ENCODE assay signal across 10 cellular contexts in genomic region chr12:47801170-47801903, GRCh38. TPM values are rescaled to one million over a fixed set of nuclear protein-coding genes. Genes with fewer than 3 reads are reported as not detected.
DNase-seq lines count a peak whose midpoint lies in the region; ATAC-seq, FAIRE-seq and TF ChIP-seq lines count a peak whose summit lies in the region.
"Had no signal": no experiment of that assay in that cellular context is flagged by ENCODE, and none has a peak within 500 bp of the region (broad histone marks: within the 10 kb centered on the region; RNA-seq: fewer than 3 reads in every experiment).

No MANE protein-coding gene starts in this region.

- H3K36me3 Mint-ChIP-seq in natural killer cell treated with Interleukin-12 subunit alpha and Interleukin-12 subunit beta and Interleukin-15 and Interleukin-18, amount 100 ng/mL, for 72 hours: peaks cover 5% of the 10 kb centered on the region

- no peak overlapping the region for H3K23ac ChIP-seq in H1 (ENCODE audit: insufficient read length)

- no peaks in the 10 kb centered on the region for H3K9me3 Mint-ChIP-seq in natural killer cell treated with Interleukin-12 subunit alpha and Interleukin-12 subunit beta and Interleukin-15 and Interleukin-18, amount 100 ng/mL, for 72 hours

- DNase-seq in AG20443 (ENCODE audit: low spot score): peak; percentile 38
- DNase-seq in PC-3: no peak
- DNase-seq in H1 (ENCODE audit: low read depth in 1 of 2, low spot score in 2 of 2): no peak
- no peak for DNase-seq in natural killer cell treated with Interleukin-12 subunit alpha and Interleukin-12 subunit beta and Interleukin-15 and Interleukin-18, amount 100 ng/mL, for 72 hours (ENCODE audit: low spot score)
- no peak for DNase-seq in GM19238 (ENCODE audit: insufficient read length, low spot score)
- DNase-seq in NCI-H345 treated with DMSO at 0.1 percent for 48 hours (lab: John Stamatoyannopoulos, UW; ENCODE audit: unreplicated experiment): no peak
- DNase-seq in COLO668 (lab: John Stamatoyannopoulos, UW; ENCODE audit: unreplicated experiment): no peak
- no peak for DNase-seq in activated T-cell treated with anti-CD3 and anti-CD28 coated beads, Interleukin-2, amount 50 U/mL, for 48 hours
- DNase-seq: NCI-H345 had no signal

- H2BK5ac ChIP-seq in H1 (ENCODE audit: low read depth, low read length): no peak overlapping the region

- H4K5ac ChIP-seq in H1 (ENCODE audit: insufficient read length, low read depth, low read length): no peak overlapping the region

- peaks cover 9% of the 10 kb centered on the region; the same call in 1 of the 2 replicates for H3K36me3 ChIP-seq in PC-3 (ENCODE audit: low read depth, low read length)
- peaks cover 0 to 5% (median 3%) of the 10 kb centered on the region in 4 experiments; a peak in 2 of 8 replicates for H3K36me3 ChIP-seq in H1 (ENCODE audit: control insufficient read depth in 2 of 4, insufficient read depth in 4 of 4, low read length in 3 of 4)

- no peaks in the 10 kb centered on the region for H3K27me3 ChIP-seq in PC-3 (ENCODE audit: low read length)
- no peaks in the 10 kb centered on the region for H3K27me3 ChIP-seq in H1 (replicated peaks in 1 of 4; ENCODE audit: control insufficient read depth in 3 of 4, extremely low read depth in 1 of 4, insufficient read depth in 3 of 4, low read length in 3 of 4)

- H2AK5ac ChIP-seq in H1 (ENCODE audit: low read depth, low read length): no peak overlapping the region

- WGBS in H1 (ENCODE audit: extremely low coverage in 1 of 2, insufficient coverage in 1 of 2, insufficient read length in 1 of 2, insufficient replicate concordance in 2 of 2, low coverage in 1 of 2, low lambda C conversion rate in 2 of 2, missing lambda C conversion rate in 1 of 2), 2 experiments: 85% methylated on average over 6 of the region's 7 CpGs; no CpG with 5 or more reads in 1 of the 2 experiments

- no peaks in the 10 kb centered on the region for H3K9me2 ChIP-seq in PC-3 (replicated peaks; ENCODE audit: low read length)

- CTCF ChIA-PET in PC-3 (lab: Charles Lee) (no interaction called here), H1 (lab: Charles Lee; ENCODE audit: partially characterized antibody) (interaction anchor here (0.8 to 58.8 kb wide), 16 partner anchors 9 to 229 kb away, joined by 3 to 2001 read pairs (median 16); partner anchors contain the start of genes ENDOU, HDAC7 and RAPGEF3)

- no peak; a peak in 1 of 4 replicates for TF ChIP-seq RAD21 in H1 (IDR thresholded peaks at IDR 0.05 in 1 of 2, conservative IDR thresholded peaks at IDR 0.05 in 1 of 2; ENCODE audit: low read depth in 2 of 2, low read length in 2 of 2)

- H3K18ac ChIP-seq in H1 (ENCODE audit: extremely low read depth, low read length): no peak overlapping the region

- ATAC-seq in PC-3: peak; percentile 41; the same call in 1 of the 2 replicates
- ATAC-seq in natural killer cell treated with Interleukin-12 subunit alpha and Interleukin-12 subunit beta and Interleukin-15 and Interleukin-18, amount 100 ng/mL, for 72 hours: peak in 1 of 2 donors; percentile 37

- no peak overlapping the region for H4K8ac ChIP-seq in H1 (ENCODE audit: extremely low read depth, insufficient read depth, low read length)

- H3K9ac ChIP-seq in PC-3 (ENCODE audit: low read length): no peak overlapping the region
- H3K9ac ChIP-seq in H1 (replicated peaks in 1 of 4; ENCODE audit: extremely low read depth in 1 of 4, low read depth in 3 of 4, low read length in 3 of 4): no peak overlapping the region

- H3K56ac ChIP-seq in H1 (replicated peaks; ENCODE audit: insufficient read length, low read depth, low read length): no peak overlapping the region

- H3K4me2 ChIP-seq in PC-3 (ENCODE audit: low read length): no peak overlapping the region
- H3K4me2 ChIP-seq in H1 (ENCODE audit: insufficient read depth in 1 of 2, low read depth in 2 of 2, low read length in 2 of 2): no peak overlapping the region

- FAIRE-seq in H1 (lab: Jason Lieb, UNC): no peak
- FAIRE-seq: islet of Langerhans had no signal

- H3K4me3 ChIP-seq in PC-3 (ENCODE audit: low read length) (no peak overlapping the region), H1 (ENCODE audit: extremely low read depth in 1 of 4, insufficient read depth in 2 of 4, low read depth in 3 of 4, low read length in 4 of 4) (no peak overlapping the region)

- BruUV-seq in PC-3 (replicated peaks; lab: Mats Ljungman, UMichigan): no TSS peak

- no peak for TF ChIP-seq EP300 in H1 (IDR thresholded peaks at IDR 0.05; ENCODE audit: borderline replicate concordance in 1 of 2, low read depth in 2 of 2, low read length in 2 of 2)

- H3K9me3 ChIP-seq in PC-3 (ENCODE audit: low read length) (no peaks in the 10 kb centered on the region), H1 (ENCODE audit: insufficient read depth in 2 of 2, low read depth in 1 of 2, low read length in 1 of 2) (no peaks in the 10 kb centered on the region)

- H4K20me1 ChIP-seq in PC-3 (ENCODE audit: low read length): peaks cover 12% of the 10 kb centered on the region; the same call in 1 of the 2 replicates
- H4K20me1 ChIP-seq in H1 (replicated peaks in 1 of 2; ENCODE audit: control insufficient read depth in 1 of 2, insufficient read depth in 2 of 2, low read length in 2 of 2): peaks cover 8 to 12% of the 10 kb centered on the region in 2 experiments

- no peak overlapping the region for H3K4me3 Mint-ChIP-seq in natural killer cell treated with Interleukin-12 subunit alpha and Interleukin-12 subunit beta and Interleukin-15 and Interleukin-18, amount 100 ng/mL, for 72 hours

- POLR2A ChIA-PET in PC-3 (lab: Charles Lee; ENCODE audit: unreplicated experiment) (interaction anchor here (0.7 kb wide), 1 partner anchor 255 kb away, joined by 4 read pairs; no protein-coding TSS in a partner anchor), H1 (lab: Charles Lee; ENCODE audit: partially characterized antibody) (interaction anchor here (0.8 to 29.3 kb wide), 8 partner anchors 12 to 36 kb away, joined by 3 to 480 read pairs (median 4); no protein-coding TSS in a partner anchor)

- H3K79me1 ChIP-seq in H1 (ENCODE audit: low read depth, low read length): peaks cover 3% of the 10 kb centered on the region; the same call in 1 of the 2 replicates

- H2BK120ac ChIP-seq in H1 (replicated peaks; ENCODE audit: low read depth, low read length): no peak overlapping the region

- H2AFZ ChIP-seq in PC-3 (ENCODE audit: low read length) (no peak overlapping the region), H1 (ENCODE audit: low read length) (no peak overlapping the region)

- H3K14ac ChIP-seq in H1 (ENCODE audit: insufficient read length): no peak overlapping the region

- H3K4me1 ChIP-seq in PC-3 (ENCODE audit: insufficient read depth, low read length): no peaks in the 10 kb centered on the region
- peaks cover 0 to 13% (median 4%) of the 10 kb centered on the region in 4 experiments; a peak in 5 of 7 replicates for H3K4me1 ChIP-seq in H1 (replicated peaks in 1 of 4; ENCODE audit: control insufficient read depth in 3 of 4, insufficient read depth in 4 of 4, low read length in 3 of 4)

- no peak overlapping the region for H2BK12ac ChIP-seq in H1 (ENCODE audit: low read depth, low read length)

- no peak for TF ChIP-seq CTCF in PC-3 (conservative IDR thresholded peaks at IDR 0.05; ENCODE audit: low read depth, low read length)
- peak; percentile 14 to 25 (median 24) for TF ChIP-seq CTCF in H1 (IDR thresholded peaks at IDR 0.05; ENCODE audit: control extremely low read depth in 1 of 3, insufficient read depth in 1 of 3, low read depth in 1 of 3, low read length in 3 of 3)

- 0 out of 2 replicates have a peak, but pooled peaks cover 1% of the 10 kb centered on the region for H3K23me2 ChIP-seq in H1 (ENCODE audit: low read depth, low read length)

- H2BK20ac ChIP-seq in H1 (ENCODE audit: low read length): no peak overlapping the region

- no peak overlapping the region for H4K91ac ChIP-seq in H1 (replicated peaks; ENCODE audit: insufficient read length, low read length)

- no peak overlapping the region for H3K4ac ChIP-seq in H1 (replicated peaks; ENCODE audit: insufficient read length, low read depth, low read length)

- H2BK15ac ChIP-seq in H1 (ENCODE audit: low read length): no peak overlapping the region

- peaks cover 67% of the 10 kb centered on the region for H3K79me2 ChIP-seq in PC-3 (ENCODE audit: low read length)
- H3K79me2 ChIP-seq in H1 (ENCODE audit: control insufficient read depth in 1 of 2, insufficient read depth in 2 of 2, low read length in 2 of 2): peaks cover 0 to 58% of the 10 kb centered on the region in 2 experiments; a peak in 2 of 4 replicates

- H3F3A ChIP-seq in PC-3 (ENCODE audit: low read length, unreplicated experiment): no peaks in the 10 kb centered on the region

- H3K27me3 Mint-ChIP-seq in natural killer cell treated with Interleukin-12 subunit alpha and Interleukin-12 subunit beta and Interleukin-15 and Interleukin-18, amount 100 ng/mL, for 72 hours: no peaks in the 10 kb centered on the region

- no peak for TF ChIP-seq POLR2A in H1 (IDR thresholded peaks at IDR 0.05; ENCODE audit: control extremely low read depth in 1 of 2, low read depth in 2 of 2, low read length in 2 of 2)

- intact Hi-C loops in PC-3 (cut with micrococcal nuclease): no loop called here

- H3K27ac Mint-ChIP-seq in natural killer cell treated with Interleukin-12 subunit alpha and Interleukin-12 subunit beta and Interleukin-15 and Interleukin-18, amount 100 ng/mL, for 72 hours: peak overlapping the region; percentile 66 to 100

- peaks cover 60 to 61% of the 10 kb centered on the region in 2 donors for H3K4me1 Mint-ChIP-seq in natural killer cell treated with Interleukin-12 subunit alpha and Interleukin-12 subunit beta and Interleukin-15 and Interleukin-18, amount 100 ng/mL, for 72 hours (ENCODE audit: low read depth in 2 of 2)

- no peak overlapping the region for H3K27ac ChIP-seq in PC-3 (ENCODE audit: low read length)
- H3K27ac ChIP-seq in H1 (ENCODE audit: low read depth, low read length): no peak overlapping the region

RNA-seq across cellular contexts. Expression of gene HDAC7, which starts 18.4 kb away (rescaled TPM):
- 44.2 and 59.6 TPM in 2 replicates for total RNA-seq in PC-3 (2014; rRNA removed)
- 82.0 and 84.9 TPM in 2 replicates for total RNA-seq in H1 (2021; fragmentation: NEBNext Ultra II Directional; extraction: Animal tissue kit (Norgen Biotek cat#: 25700))
- polyA plus RNA-seq in H1 (2011; rRNA removed): 25.5 and 52.0 TPM in 2 replicates
- 27.2 TPM for polyA plus RNA-seq in H1 (2011; cell fraction: cytosol; rRNA removed)
- 208 TPM for polyA plus RNA-seq in H1 (2011; cell fraction: nucleus; rRNA removed)
- polyA plus RNA-seq in H1 (2012, experiment 1 of 2): 46.5 to 68.3 TPM (median 65.5 TPM) in 4 replicates
- 57.8 TPM for polyA plus RNA-seq in H1 (2012, experiment 2 of 2)
- polyA plus RNA-seq in H1 (2013, experiment 1 of 2): 40.9 TPM
- polyA plus RNA-seq in H1 (2013, experiment 2 of 2): 38.9 TPM
- 11.6 and 23.5 TPM in 2 replicates for polyA minus RNA-seq in H1 (2011; rRNA and poly(A)+ RNA removed)
- polyA minus RNA-seq in H1 (2011; cell fraction: cytosol; rRNA and poly(A)+ RNA removed): 27.2 TPM
- 48.1 TPM for polyA minus RNA-seq in H1 (2011; cell fraction: nucleus; rRNA and poly(A)+ RNA removed)
- 100 to 1,000 TPM; 127 to 176 TPM for total RNA-seq in natural killer cell treated with Interleukin-12 subunit alpha and Interleukin-12 subunit beta and Interleukin-15 and Interleukin-18, amount 100 ng/mL, for 72 hours

RNA-seq across cellular contexts. Expression of gene SLC48A1, which starts 28.3 kb away (rescaled TPM):
- total RNA-seq in PC-3 (2014; rRNA removed): 21.4 and 22.3 TPM in 2 replicates
- 14.0 and 14.1 TPM in 2 replicates for total RNA-seq in H1 (2021; fragmentation: NEBNext Ultra II Directional; extraction: Animal tissue kit (Norgen Biotek cat#: 25700))
- polyA plus RNA-seq in H1 (2011; rRNA removed): 9.5 and 12.1 TPM in 2 replicates
- polyA plus RNA-seq in H1 (2011; cell fraction: cytosol; rRNA removed): 9.6 TPM
- 16.1 TPM for polyA plus RNA-seq in H1 (2011; cell fraction: nucleus; rRNA removed)
- polyA plus RNA-seq in H1 (2012, experiment 1 of 2): 8.3 to 11.4 TPM (median 10.2 TPM) in 4 replicates
- polyA plus RNA-seq in H1 (2012, experiment 2 of 2): 8.6 TPM
- 9.4 TPM for polyA plus RNA-seq in H1 (2013, experiment 1 of 2)
- polyA plus RNA-seq in H1 (2013, experiment 2 of 2): 10.8 TPM
- 7.2 and 7.3 TPM in 2 replicates for polyA minus RNA-seq in H1 (2011; rRNA and poly(A)+ RNA removed)
- 6.8 TPM for polyA minus RNA-seq in H1 (2011; cell fraction: cytosol; rRNA and poly(A)+ RNA removed)
- 7.3 TPM for polyA minus RNA-seq in H1 (2011; cell fraction: nucleus; rRNA and poly(A)+ RNA removed)
- total RNA-seq in natural killer cell treated with Interleukin-12 subunit alpha and Interleukin-12 subunit beta and Interleukin-15 and Interleukin-18, amount 100 ng/mL, for 72 hours: 1 to 10 TPM; 5.1 to 9.8 TPM

RNA-seq across cellular contexts. Expression of gene RAPGEF3, which starts 42.7 kb away (rescaled TPM):
- 6.7 and 9.3 TPM in 2 replicates for total RNA-seq in PC-3 (2014; rRNA removed)
- total RNA-seq in H1 (2021; fragmentation: NEBNext Ultra II Directional; extraction: Animal tissue kit (Norgen Biotek cat#: 25700)): 6.7 and 9.4 TPM in 2 replicates
- 5.0 and 5.2 TPM in 2 replicates for polyA plus RNA-seq in H1 (2011; rRNA removed)
- 6.0 TPM for polyA plus RNA-seq in H1 (2011; cell fraction: cytosol; rRNA removed)
- polyA plus RNA-seq in H1 (2011; cell fraction: nucleus; rRNA removed): 31.6 TPM
- polyA plus RNA-seq in H1 (2012, experiment 1 of 2): 4.1 to 5.7 TPM (median 5.2 TPM) in 4 replicates
- polyA plus RNA-seq in H1 (2012, experiment 2 of 2): 3.1 TPM
- polyA plus RNA-seq in H1 (2013, experiment 1 of 2): 4.2 TPM
- 3.9 TPM for polyA plus RNA-seq in H1 (2013, experiment 2 of 2)
- 5.2 and 8.0 TPM in 2 replicates for polyA minus RNA-seq in H1 (2011; rRNA and poly(A)+ RNA removed)
- 1.8 TPM for polyA minus RNA-seq in H1 (2011; cell fraction: cytosol; rRNA and poly(A)+ RNA removed)
- polyA minus RNA-seq in H1 (2011; cell fraction: nucleus; rRNA and poly(A)+ RNA removed): 16.2 TPM
- under 1 TPM; 0.19 to 0.25 TPM for total RNA-seq in natural killer cell treated with Interleukin-12 subunit alpha and Interleukin-12 subunit beta and Interleukin-15 and Interleukin-18, amount 100 ng/mL, for 72 hours
